In genomic region chr2:86413296-86414085, GRCh38 we compare ENCODE assay signal across 18 cellular contexts. TPM values are rescaled to one million over a fixed set of nuclear protein-coding genes. Genes with fewer than 3 reads are reported as not detected.
DNase-seq lines count a peak whose midpoint lies in the region; ATAC-seq, FAIRE-seq and TF ChIP-seq lines count a peak whose summit lies in the region.
"Had no signal": no experiment of that assay in that cellular context is flagged by ENCODE, and none has a peak within 500 bp of the region (broad histone marks: within the 10 kb centered on the region; RNA-seq: fewer than 3 reads in every experiment).

No MANE protein-coding gene starts in this region.

- no peak overlapping the region for H3K18ac ChIP-seq in mesendoderm (ENCODE audit: low read length)

- H3K9me1 ChIP-seq in K562 (ENCODE audit: control insufficient read depth, insufficient read depth, low read length) = no peaks in the 10 kb centered on the region

- H2AK5ac ChIP-seq in mesendoderm (ENCODE audit: low read length) = no peak overlapping the region

- H3K79me1 ChIP-seq in mesendoderm (ENCODE audit: low read length) = no peaks in the 10 kb centered on the region

- H4K20me1 ChIP-seq in K562 (replicated peaks; ENCODE audit: control insufficient read depth, insufficient read depth, low read length) = no peaks in the 10 kb centered on the region

- no peak overlapping the region for H2BK5ac ChIP-seq in mesendoderm (ENCODE audit: low read length)

- H2BK15ac ChIP-seq in mesendoderm (replicated peaks; ENCODE audit: low read depth) = no peak overlapping the region

- H3K4me2 ChIP-seq in K562 (ENCODE audit: insufficient read depth, low read length) = no peak overlapping the region
- H3K4me2 ChIP-seq in mesendoderm (ENCODE audit: low read length) = no peak overlapping the region

- FAIRE-seq in K562 (lab: Jason Lieb, UNC) = no peak
- FAIRE-seq: HTR-8/SVneo had no signal

- TF ChIP-seq CTCF in K562 (IDR thresholded peaks at IDR 0.05 in 2 of 3, conservative IDR thresholded peaks at IDR 0.05 in 1 of 3; ENCODE audit: insufficient read depth in 2 of 3, low read depth in 1 of 3, low read length in 3 of 3) (no peak), upper lobe of right lung (IDR thresholded peaks at IDR 0.05) (no peak)

- POLR2A ChIA-PET in K562 (lab: Yijun Ruan, JAX) = interaction anchor here (1.3 to 2.1 kb wide), 2 partner anchors 14 to 28 kb away, joined by 3 to 6 read pairs; partner anchors contain the start of gene KDM3A

- under 1% methylated on average over 8 of the region's 8 CpGs for WGBS in K562 (ENCODE audit: insufficient coverage, low coverage, missing lambda C conversion rate)
- whole genome bisulfite sequencing in mesendoderm (ENCODE audit: extremely low coverage, insufficient coverage, low lambda C conversion rate) = no CpG with 5 or more reads among the region's 8 CpGs

- BruUV-seq in K562 (replicated peaks; lab: Mats Ljungman, UMichigan) = no TSS peak

- ATAC-seq in K562 = no peak
- ATAC-seq in upper lobe of right lung = no peak
- ATAC-seq: activated CD8-positive, alpha-beta T cell treated with anti-CD3 and anti-CD28 coated beads, Interleukin-2, amount 10 ng/mL, durations not matched to agents 7 days and 5 days; heart right ventricle had no signal

- H3K23ac ChIP-seq in mesendoderm (ENCODE audit: low read length) = no peak overlapping the region

- H3K9me3 ChIP-seq in K562 (replicated peaks; ENCODE audit: control insufficient read depth, insufficient read depth, low read depth, low read length) (0 out of 2 replicates have a peak, but pooled peaks cover 2% of the 10 kb centered on the region), upper lobe of right lung (no peaks in the 10 kb centered on the region)

- no peak for TF ChIP-seq RAD21 in K562 (CRISPR knock-in tag; conservative IDR thresholded peaks at IDR 0.05 in 1 of 2, IDR thresholded peaks at IDR 0.05 in 1 of 2)

- no peak overlapping the region for H3K4ac ChIP-seq in mesendoderm (ENCODE audit: low read depth, low read length)

- H3K36me3 ChIP-seq in K562 (ENCODE audit: control insufficient read depth, insufficient read depth, low read length) = no peaks in the 10 kb centered on the region
- H3K36me3 ChIP-seq in mesendoderm (ENCODE audit: control insufficient read depth, insufficient read depth, low read length) = no peaks in the 10 kb centered on the region
- H3K36me3 ChIP-seq in upper lobe of right lung = no peaks in the 10 kb centered on the region
- H3K36me3 ChIP-seq: heart right ventricle had no signal

- H4K8ac ChIP-seq in mesendoderm (ENCODE audit: low read depth, low read length) = no peak overlapping the region

- H3K27ac ChIP-seq in K562 (ENCODE audit: extremely low read depth, low read depth, low read length) (no peak overlapping the region), mesendoderm (ENCODE audit: low read depth, low read length) (no peak overlapping the region), upper lobe of right lung (no peak overlapping the region)
- H3K27ac ChIP-seq: heart right ventricle had no signal

- H2AFZ ChIP-seq in K562 (ENCODE audit: low read depth, low read length) = no peak overlapping the region

- H3K4me3 ChIP-seq in K562 = no peak overlapping the region
- no peak overlapping the region for H3K4me3 ChIP-seq in mesendoderm (ENCODE audit: low read length)
- peak overlapping the region; percentile 9 for H3K4me3 ChIP-seq in upper lobe of right lung

- intact Hi-C loops in K562 (cut with micrococcal nuclease) = no loop called here
- intact Hi-C loops in upper lobe of right lung (cut with DNase I) = no loop called here

- no peak for TF ChIP-seq EP300 in K562 (IDR thresholded peaks at IDR 0.05; ENCODE audit: low read length)

- in situ Hi-C loops in K562 (cut with MboI) = no loop called here

- no peak overlapping the region for H4K5ac ChIP-seq in mesendoderm (ENCODE audit: low read length)

- DNase-seq in NCI-H82 (lab: John Stamatoyannopoulos, UW) (peak; percentile 21), NCI-H82 treated with DMSO at 0.1 percent for 48 hours (lab: John Stamatoyannopoulos, UW; ENCODE audit: unreplicated experiment) (no peak), K562 (ENCODE audit: extremely low read depth in 1 of 4, low spot score in 3 of 4) (no peak), mesendoderm (peak; percentile 2), upper lobe of right lung (no peak), NCI-H1694 treated with DMSO at 0.1 percent for 48 hours (lab: John Stamatoyannopoulos, UW) (no peak), NCI-H1092 treated with DMSO at 0.1 percent for 48 hours (lab: John Stamatoyannopoulos, UW) (no peak)
- DNase-seq in activated T-cell treated with anti-CD3 and anti-CD28 coated beads, Interleukin-2, amount 50 U/mL, for 1 hour = no peak
- DNase-seq: 8988T; activated CD8-positive, alpha-beta T cell treated with anti-CD3 and anti-CD28 coated beads, Interleukin-2, amount 10 ng/mL, durations not matched to agents 7 days and 5 days; aorta; CD8-positive, alpha-beta memory T cell; EL; erythroblast; heart right ventricle; kidney glomerular epithelial cell; NCI-H187 treated with DMSO at 0.1 percent for 48 hours had no signal

- H2BK120ac ChIP-seq in mesendoderm (ENCODE audit: low read depth, low read length) = no peak overlapping the region

- H3K79me2 ChIP-seq in K562 (ENCODE audit: control insufficient read depth, insufficient read depth, low read length) = no peaks in the 10 kb centered on the region
- no peaks in the 10 kb centered on the region for H3K79me2 ChIP-seq in mesendoderm (ENCODE audit: control insufficient read depth, insufficient read depth, low read length)

- H3K4me1 ChIP-seq in K562 (replicated peaks in 1 of 2; ENCODE audit: control insufficient read depth in 2 of 2, insufficient read depth in 2 of 2, low read length in 2 of 2) (no peaks in the 10 kb centered on the region), mesendoderm (ENCODE audit: control insufficient read depth, low read depth, low read length) (no peaks in the 10 kb centered on the region), upper lobe of right lung (no peaks in the 10 kb centered on the region)

- H3K56ac ChIP-seq in mesendoderm (ENCODE audit: low read length) = no peak overlapping the region

- CTCF ChIA-PET in K562 (lab: Yijun Ruan, JAX; ENCODE audit: low intra/inter-chr PET ratio) = no interaction called here

- H3K9ac ChIP-seq in K562 (ENCODE audit: insufficient read depth in 1 of 2, low read depth in 2 of 2, low read length in 2 of 2) (no peak overlapping the region), mesendoderm (ENCODE audit: low read length) (no peak overlapping the region)

- TF ChIP-seq POLR2A in K562 (conservative IDR thresholded peaks at IDR 0.05) = no peak

- H3K27me3 ChIP-seq in K562 (ENCODE audit: control insufficient read depth in 2 of 2, insufficient read depth in 2 of 2, low read length in 2 of 2) = no peaks in the 10 kb centered on the region; a peak in 2 of 5 replicates
- H3K27me3 ChIP-seq in mesendoderm (ENCODE audit: insufficient read depth, low read length, poor library complexity) = no peaks in the 10 kb centered on the region
- H3K27me3 ChIP-seq in upper lobe of right lung = no peaks in the 10 kb centered on the region

TF ChIP-seq in K562, 482 proteins besides CTCF, POLR2A, EP300 and RAD21 (continues in another document):
- TF ChIP-seq HES1 (IDR thresholded peaks at IDR 0.05; ENCODE audit: low read depth) (no peak), ESRRB (CRISPR knock-in tag; IDR thresholded peaks at IDR 0.05; ENCODE audit: borderline replicate concordance) (no peak), NKRF (IDR thresholded peaks at IDR 0.05; ENCODE audit: borderline replicate concordance) (no peak), MEIS2 (IDR thresholded peaks at IDR 0.05; ENCODE audit: partially characterized antibody) (peak; percentile 45)

RNA-seq across cellular contexts. Expression of gene KDM3A, which starts 27.7 kb away (rescaled TPM):
- total RNA-seq in K562 (2011; cell fraction: chromatin; rRNA removed; ENCODE audit: low replicate concordance) = 103 and 245 TPM in 2 replicates
- total RNA-seq in K562 (2011; cell fraction: nucleolus; rRNA removed) = 51.0 and 66.5 TPM in 2 replicates
- total RNA-seq in K562 (2011; cell fraction: nucleoplasm; rRNA removed) = 131 and 168 TPM in 2 replicates
- total RNA-seq in K562 (2014; rRNA removed) (20.5 and 23.2 TPM in 2 replicates), K562 (2014; rRNA removed; fragmentation: Illumina TruSeq; extraction: Trizol) (24.8 and 28.7 TPM in 2 replicates), K562 (2015; rRNA removed; fragmentation: Illumina TruSeq; extraction: Trizol) (21.7 and 24.5 TPM in 2 replicates), K562 (2021) (36.9 and 37.9 TPM in 2 replicates), upper lobe of right lung (49.1 TPM)
- polyA plus RNA-seq in K562 (2011; rRNA removed) (54.3 and 95.4 TPM in 2 replicates), K562 (2014; fragmentation: Illumina TruSeq; extraction: Trizol) (23.5 and 26.7 TPM in 2 replicates), K562 (2014; fragmentation: Nextera tagmentation; extraction: Ambion mirVana) (10 to 100 TPM in 1 of 2 experiments, 1 to 10 TPM in 1; 7.5 to 11.7 TPM), K562 (2014; rRNA removed) (26.2 and 31.5 TPM in 2 replicates)
- polyA plus RNA-seq in K562 (2011; cell fraction: cytosol; rRNA removed) = 18.7 and 27.9 TPM in 2 replicates
- 94.1 and 101 TPM in 2 replicates for polyA plus RNA-seq in K562 (2011; cell fraction: nucleus; rRNA removed)
- 24.0 and 33.7 TPM in 2 replicates for polyA plus RNA-seq in K562 (2012)
- polyA minus RNA-seq in K562 (2011; rRNA and poly(A)+ RNA removed) = 122 and 168 TPM in 2 replicates
- 40.0 and 58.0 TPM in 2 replicates for polyA minus RNA-seq in K562 (2011; cell fraction: cytosol; rRNA and poly(A)+ RNA removed)
- 89.4 and 102 TPM in 2 replicates for polyA minus RNA-seq in K562 (2011; cell fraction: nucleus; rRNA and poly(A)+ RNA removed)
- 10.7 TPM for polyA plus RNA-seq in mesendoderm (2013, experiment 1 of 2)
- 10.2 TPM for polyA plus RNA-seq in mesendoderm (2013, experiment 2 of 2)

Comparison
In these comparisons a context has a peak if more than half of its experiments do, and no peak if none do; other contexts are left out.
1. DNase-seq: peak in NCI-H82 (single experiment) and mesendoderm (single experiment); none in NCI-H82 treated with DMSO at 0.1 percent for 48 hours (single experiment), K562 (0 of 4), upper lobe of right lung (single experiment), NCI-H1694 treated with DMSO at 0.1 percent for 48 hours (single experiment), NCI-H1092 treated with DMSO at 0.1 percent for 48 hours (single experiment) and activated T-cell treated with anti-CD3 and anti-CD28 coated beads, Interleukin-2, amount 50 U/mL, for 1 hour (single experiment).